Comparison of ENCODE assay signal across 21 cellular contexts in genomic region chr3:66353039-66353438, GRCh38.
"Had no signal": no experiment of that assay in that cellular context is flagged by ENCODE, and none has a peak within 500 bp of the region (broad histone marks: within the 10 kb centered on the region; RNA-seq: fewer than 3 reads in every experiment).

No MANE protein-coding gene starts in this region.

- H3K27me3 ChIP-seq: foreskin keratinocyte, heart left ventricle, left lung, ovary, right atrium auricular region, tibial artery, upper lobe of right lung, vagina had no signal

- DNase-seq: cerebellar nuclear complex; erythroblast; foreskin keratinocyte; heart left ventricle; hypothalamus; islet precursor cell; left lung; lower lobe of right lung; midbrain; naive B cell; ovary; stimulated activated CD4-positive, alpha-beta T cell treated with anti-CD3 and anti-CD28 coated beads, Interleukin-2, amount 100 ng/mL, for 48 hours; stimulated activated naive CD4-positive, alpha-beta T cell treated with Interleukin-2 at 50 U/mL for 16 hours; tibial artery; upper lobe of right lung had no signal

- FAIRE-seq: colon had no signal

- H3K4me3 Mint-ChIP-seq: dendritic cell treated with granulocyte-macrophage colony-stimulating factor and Interleukin-4, amounts not matched to agents 40 ng/mL and 50 ng/mL, for 4 days; memory B cell; naive B cell had no signal

- H3K27me3 Mint-ChIP-seq: dendritic cell treated with granulocyte-macrophage colony-stimulating factor and Interleukin-4, amounts not matched to agents 40 ng/mL and 50 ng/mL, for 4 days; memory B cell; naive B cell had no signal

- H3K4me1 ChIP-seq: foreskin keratinocyte, left lung, lower lobe of right lung, tibial artery, upper lobe of right lung, vagina had no signal

- H3K27ac ChIP-seq: foreskin keratinocyte, left lung, lower lobe of right lung, ovary, right atrium auricular region, tibial artery, upper lobe of right lung, vagina had no signal

- H3K4me2 ChIP-seq: smooth muscle cell had no signal

- H3K9me3 Mint-ChIP-seq: dendritic cell treated with granulocyte-macrophage colony-stimulating factor and Interleukin-4, amounts not matched to agents 40 ng/mL and 50 ng/mL, for 4 days; memory B cell; naive B cell had no signal

- H3K36me3 ChIP-seq: heart left ventricle, left lung, lower lobe of right lung, ovary, right atrium auricular region, tibial artery, upper lobe of right lung, vagina had no signal

- H3K27ac Mint-ChIP-seq: dendritic cell treated with granulocyte-macrophage colony-stimulating factor and Interleukin-4, amounts not matched to agents 40 ng/mL and 50 ng/mL, for 4 days; memory B cell; naive B cell had no signal

- ATAC-seq: foreskin keratinocyte, left lung, lower lobe of right lung, upper lobe of right lung had no signal

- H3K9me3 ChIP-seq: heart left ventricle, left lung, lower lobe of right lung, ovary, right atrium auricular region, tibial artery, upper lobe of right lung, vagina had no signal

- H3K4me1 Mint-ChIP-seq: memory B cell, naive B cell had no signal

- H3K4me3 ChIP-seq: heart left ventricle, left lung, lower lobe of right lung, ovary, right atrium auricular region, smooth muscle cell, tibial artery, upper lobe of right lung, vagina had no signal
